ENCODE assay signal across 20 cellular contexts in the genomic region with DNA sequence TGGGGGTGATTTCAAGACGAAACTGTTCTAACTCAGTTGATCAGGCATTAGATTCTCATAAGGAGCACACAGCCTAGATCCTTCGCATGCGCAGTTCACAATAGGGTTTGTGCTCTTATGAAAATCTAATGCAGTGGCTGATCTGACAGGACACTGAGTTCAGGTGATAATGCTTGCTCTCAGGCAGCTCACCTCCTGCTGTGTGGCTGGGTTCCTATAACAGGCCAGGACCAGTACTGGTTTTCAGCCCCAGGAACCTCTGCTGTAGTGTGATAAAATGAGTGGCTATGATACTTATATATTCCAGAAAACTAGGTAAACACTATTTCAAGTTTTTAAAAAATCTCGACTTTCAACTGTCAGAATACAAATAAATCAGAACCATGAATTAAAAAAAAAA.
DNase-seq lines count a peak whose midpoint lies in the region; ATAC-seq, FAIRE-seq and TF ChIP-seq lines count a peak whose summit lies in the region.
"Had no signal": no experiment of that assay in that cellular context is flagged by ENCODE, and none has a peak within 500 bp of the region (broad histone marks: within the 10 kb centered on the region; RNA-seq: fewer than 3 reads in every experiment).

No MANE protein-coding gene starts in this region.

- WGBS in SK-N-SH (ENCODE audit: low lambda C conversion rate): 82% methylated on average over 4 of the region's 4 CpGs
- WGBS in mesendoderm (ENCODE audit: extremely low coverage, insufficient coverage, low lambda C conversion rate): no CpG with 5 or more reads among the region's 4 CpGs

- H3K79me1 ChIP-seq in mesendoderm (ENCODE audit: low read length): no peaks in the 10 kb centered on the region

- POLR2A ChIA-PET in SK-N-SH (lab: Yijun Ruan, JAX): no interaction called here
- POLR2A ChIA-PET in CD8-positive, alpha-beta memory T cell (lab: Charles Lee): no interaction called here

- no peaks in the 10 kb centered on the region for H3K9me3 Mint-ChIP-seq in astrocyte (ENCODE audit: unreplicated experiment)
- peaks cover 0 to 12% (median 2%) of the 10 kb centered on the region in 5 donors for H3K9me3 Mint-ChIP-seq in CD8-positive, alpha-beta memory T cell

- no peak overlapping the region for H2BK5ac ChIP-seq in mesendoderm (ENCODE audit: low read length)

- no peak for FAIRE-seq in astrocyte (lab: Jason Lieb, UNC)
- FAIRE-seq: GM12891, GM18507, HepG2 had no signal

- H3K4me1 Mint-ChIP-seq in astrocyte (ENCODE audit: low read depth, unreplicated experiment): peaks cover 3% of the 10 kb centered on the region
- H3K4me1 Mint-ChIP-seq in CD8-positive, alpha-beta memory T cell: no peaks in the 10 kb centered on the region

- TF ChIP-seq RAD21 in SK-N-SH (IDR thresholded peaks at IDR 0.05; ENCODE audit: low read length): no peak

- H3K36me3 ChIP-seq in SK-N-SH (replicated peaks in 1 of 2; ENCODE audit: control insufficient read depth in 1 of 2, insufficient read depth in 2 of 2, low read length in 1 of 2): no peaks in the 10 kb centered on the region
- H3K36me3 ChIP-seq in astrocyte (ENCODE audit: insufficient read depth, low read length): no peaks in the 10 kb centered on the region
- no peaks in the 10 kb centered on the region for H3K36me3 ChIP-seq in mesendoderm (ENCODE audit: control insufficient read depth, insufficient read depth, low read length)
- no peaks in the 10 kb centered on the region for H3K36me3 ChIP-seq in CD8-positive, alpha-beta memory T cell (ENCODE audit: insufficient read depth, low read length)

- TF ChIP-seq CTCF in SK-N-SH (IDR thresholded peaks at IDR 0.05) (no peak), astrocyte (IDR thresholded peaks at IDR 0.05; ENCODE audit: insufficient read depth, low read depth, low read length) (no peak)

- peaks cover 18% of the 10 kb centered on the region for H3F3A ChIP-seq in SK-N-SH (replicated peaks; ENCODE audit: insufficient read depth)

- no peaks in the 10 kb centered on the region for H4K20me1 ChIP-seq in SK-N-SH (ENCODE audit: insufficient read depth)
- no peaks in the 10 kb centered on the region for H4K20me1 ChIP-seq in astrocyte (ENCODE audit: insufficient read depth, low read length)

- H2BK15ac ChIP-seq in mesendoderm (replicated peaks; ENCODE audit: low read depth): no peak overlapping the region

- H3K27ac ChIP-seq in SK-N-SH (ENCODE audit: low read depth in 2 of 2, low read length in 1 of 2): peak overlapping the region in 1 of 2 experiments; percentile 96; a peak in 2 of 4 replicates
- H3K27ac ChIP-seq in astrocyte (ENCODE audit: low read depth, low read length): peak overlapping the region; percentile 83
- no peak overlapping the region for H3K27ac ChIP-seq in mesendoderm (ENCODE audit: low read depth, low read length)
- no peak overlapping the region for H3K27ac ChIP-seq in CD8-positive, alpha-beta memory T cell (ENCODE audit: low read depth, low read length)

- H3K4me3 ChIP-seq in SK-N-SH (ENCODE audit: low read depth in 2 of 2, low read length in 1 of 2): no peak overlapping the region
- H3K4me3 ChIP-seq in astrocyte (ENCODE audit: insufficient read depth, low read depth, low read length): no peak overlapping the region
- no peak overlapping the region for H3K4me3 ChIP-seq in mesendoderm (ENCODE audit: low read length)
- no peak overlapping the region for H3K4me3 ChIP-seq in CD8-positive, alpha-beta memory T cell (ENCODE audit: low read length)

- H2AFZ ChIP-seq in SK-N-SH (ENCODE audit: low read depth): 0 out of 2 replicates have a peak overlapping the region, but pooled peaks have one; percentile 33
- H2AFZ ChIP-seq in astrocyte (ENCODE audit: low read depth, low read length): no peak overlapping the region

- peak overlapping the region; percentile 44; the same call in 1 of the 2 replicates for H3K9ac ChIP-seq in SK-N-SH
- H3K9ac ChIP-seq in astrocyte (ENCODE audit: low read length): peak overlapping the region; percentile 13
- H3K9ac ChIP-seq in mesendoderm (ENCODE audit: low read length): no peak overlapping the region

- no peak overlapping the region for H3K4me3 Mint-ChIP-seq in astrocyte (ENCODE audit: unreplicated experiment)
- H3K4me3 Mint-ChIP-seq in CD8-positive, alpha-beta memory T cell: no peak overlapping the region
- H3K4me3 Mint-ChIP-seq: HFFc6 had no signal

- no peak; the same call in 2 of the 3 replicates for ATAC-seq in SK-N-SH treated with all-trans-retinoic acid at 6 μM for 48 hours
- ATAC-seq in HG02981 (IDR thresholded peaks at IDR 0.05; ENCODE audit: unreplicated experiment): no peak
- ATAC-seq: HepG2 had no signal

- H3K9me3 ChIP-seq in SK-N-SH (no peaks in the 10 kb centered on the region), astrocyte (ENCODE audit: insufficient read depth, low read depth, low read length) (no peaks in the 10 kb centered on the region)
- no peaks in the 10 kb centered on the region for H3K9me3 ChIP-seq in CD8-positive, alpha-beta memory T cell (ENCODE audit: low read length)

- no peaks in the 10 kb centered on the region for H3K27me3 ChIP-seq in SK-N-SH (ENCODE audit: insufficient read depth)
- no peaks in the 10 kb centered on the region for H3K27me3 ChIP-seq in astrocyte (ENCODE audit: insufficient read depth, low read length)
- H3K27me3 ChIP-seq in mesendoderm (ENCODE audit: insufficient read depth, low read length, poor library complexity): no peaks in the 10 kb centered on the region
- no peaks in the 10 kb centered on the region for H3K27me3 ChIP-seq in CD8-positive, alpha-beta memory T cell (ENCODE audit: insufficient read depth, low read length, poor library complexity, severe bottlenecking)

- H2AK5ac ChIP-seq in mesendoderm (ENCODE audit: low read length): no peak overlapping the region

- H3K27me3 Mint-ChIP-seq in astrocyte (ENCODE audit: low read depth, unreplicated experiment): no peaks in the 10 kb centered on the region
- H3K27me3 Mint-ChIP-seq in CD8-positive, alpha-beta memory T cell: no peaks in the 10 kb centered on the region

- H4K8ac ChIP-seq in mesendoderm (ENCODE audit: low read depth, low read length): no peak overlapping the region

- H3K36me3 Mint-ChIP-seq in astrocyte (ENCODE audit: low read depth, unreplicated experiment): no peaks in the 10 kb centered on the region
- H3K36me3 Mint-ChIP-seq in CD8-positive, alpha-beta memory T cell: no peaks in the 10 kb centered on the region

- no peaks in the 10 kb centered on the region for H3K79me2 ChIP-seq in SK-N-SH (ENCODE audit: insufficient read depth)
- H3K79me2 ChIP-seq in astrocyte (ENCODE audit: insufficient read depth, low read length): no peaks in the 10 kb centered on the region
- no peaks in the 10 kb centered on the region for H3K79me2 ChIP-seq in mesendoderm (ENCODE audit: control insufficient read depth, insufficient read depth, low read length)

- peak overlapping the region; percentile 53 for H3K27ac Mint-ChIP-seq in astrocyte (ENCODE audit: unreplicated experiment)
- no peak overlapping the region for H3K27ac Mint-ChIP-seq in CD8-positive, alpha-beta memory T cell
- H3K27ac Mint-ChIP-seq: HFFc6 had no signal

- H3K23ac ChIP-seq in mesendoderm (ENCODE audit: low read length): no peak overlapping the region

- H2BK120ac ChIP-seq in mesendoderm (ENCODE audit: low read depth, low read length): no peak overlapping the region

- DNase-seq in SK-N-SH (no peak), astrocyte (ENCODE audit: low read depth) (no peak), mesendoderm (peak; percentile 73), cerebellar nuclear complex (lab: John Stamatoyannopoulos, UW) (no peak), NCI-H524 treated with DMSO at 0.1 percent for 48 hours (lab: John Stamatoyannopoulos, UW) (no peak)
- DNase-seq in CD8-positive, alpha-beta memory T cell: no peak
- DNase-seq: C1 segment of cervical spinal cord, DMS 273 treated with DMSO at 0.1 percent for 48 hours, GF-D8, GOT3, HFFc6, KG1, NCI-H1436 treated with DMSO at 0.1 percent for 48 hours, NCI-H2029 treated with DMSO at 0.1 percent for 48 hours, NCI-H524 had no signal

- H3K4me1 ChIP-seq in SK-N-SH (ENCODE audit: control insufficient read depth in 1 of 2, insufficient read depth in 2 of 2, low read depth in 1 of 2, low read length in 1 of 2): peaks cover 0 to 2% of the 10 kb centered on the region in 2 experiments; a peak in 3 of 4 replicates
- peaks cover 9% of the 10 kb centered on the region for H3K4me1 ChIP-seq in astrocyte (ENCODE audit: insufficient read depth, low read length)
- H3K4me1 ChIP-seq in mesendoderm (ENCODE audit: control insufficient read depth, low read depth, low read length): no peaks in the 10 kb centered on the region
- no peaks in the 10 kb centered on the region for H3K4me1 ChIP-seq in CD8-positive, alpha-beta memory T cell (ENCODE audit: insufficient read depth, low read length)

- no peaks in the 10 kb centered on the region for H3K9me2 ChIP-seq in SK-N-SH

- no peak overlapping the region for H3K4ac ChIP-seq in mesendoderm (ENCODE audit: low read depth, low read length)

- H3K56ac ChIP-seq in mesendoderm (ENCODE audit: low read length): no peak overlapping the region

- no peak overlapping the region for H3K18ac ChIP-seq in mesendoderm (ENCODE audit: low read length)

- H4K5ac ChIP-seq in mesendoderm (ENCODE audit: low read length): no peak overlapping the region

- H3K4me2 ChIP-seq in SK-N-SH (peak overlapping the region; percentile 52), astrocyte (ENCODE audit: low read length) (peak overlapping the region; percentile 8), mesendoderm (ENCODE audit: low read length) (no peak overlapping the region)

- TF ChIP-seq EP300 in SK-N-SH (IDR thresholded peaks at IDR 0.05; ENCODE audit: borderline replicate concordance in 1 of 2, low read depth in 1 of 2, low read length in 1 of 2): no peak

- CTCF ChIA-PET in SK-N-SH (lab: Yijun Ruan, JAX): interaction anchor here (0.5 to 0.8 kb wide), 2 partner anchors 232 to 233 kb away, joined by 3 read pairs; no protein-coding TSS in a partner anchor
- CTCF ChIA-PET in CD8-positive, alpha-beta memory T cell (lab: Charles Lee): no interaction called here

TF ChIP-seq in SK-N-SH, 30 proteins besides CTCF, POLR2A, EP300 and RAD21 (continues in another document):
- no peak for TF ChIP-seq NFIC (IDR thresholded peaks at IDR 0.05; ENCODE audit: borderline replicate concordance)
- no peak for TF ChIP-seq GABPA (IDR thresholded peaks at IDR 0.05; ENCODE audit: low read depth)

TF ChIP-seq in SK-N-SH treated with all-trans-retinoic acid at 6 μM for 48 hours, 23 proteins besides CTCF, POLR2A, EP300 and RAD21:
- TF ChIP-seq ZNF8 (CRISPR knock-in tag; IDR thresholded peaks at IDR 0.05): no peak
